1 cellular context compared by ENCODE assay signal in genomic region chr10:61766927-61767326, GRCh38.
TF ChIP-seq lines count a peak whose summit lies in the region.

No MANE protein-coding gene starts in this region.

TF ChIP-seq in K562, 482 proteins besides CTCF, POLR2A, EP300 and RAD21:
- TF ChIP-seq ZNF518B (CRISPR knock-in tag; IDR thresholded peaks at IDR 0.05) (no peak), HIVEP1 (CRISPR knock-in tag; IDR thresholded peaks at IDR 0.05) (peak; percentile 59; the same call in 1 of the 2 replicates), ATF4 (CRISPR knock-in tag; IDR thresholded peaks at IDR 0.05) (0 out of 2 replicates have a peak, but pooled peaks have one; percentile 21), ELK3 (CRISPR knock-in tag; IDR thresholded peaks at IDR 0.05) (0 out of 2 replicates have a peak, but pooled peaks have one; percentile 69), DMBX1 (CRISPR knock-in tag; IDR thresholded peaks at IDR 0.05; ENCODE audit: borderline replicate concordance) (peak; percentile 63)
